In the genomic region with DNA sequence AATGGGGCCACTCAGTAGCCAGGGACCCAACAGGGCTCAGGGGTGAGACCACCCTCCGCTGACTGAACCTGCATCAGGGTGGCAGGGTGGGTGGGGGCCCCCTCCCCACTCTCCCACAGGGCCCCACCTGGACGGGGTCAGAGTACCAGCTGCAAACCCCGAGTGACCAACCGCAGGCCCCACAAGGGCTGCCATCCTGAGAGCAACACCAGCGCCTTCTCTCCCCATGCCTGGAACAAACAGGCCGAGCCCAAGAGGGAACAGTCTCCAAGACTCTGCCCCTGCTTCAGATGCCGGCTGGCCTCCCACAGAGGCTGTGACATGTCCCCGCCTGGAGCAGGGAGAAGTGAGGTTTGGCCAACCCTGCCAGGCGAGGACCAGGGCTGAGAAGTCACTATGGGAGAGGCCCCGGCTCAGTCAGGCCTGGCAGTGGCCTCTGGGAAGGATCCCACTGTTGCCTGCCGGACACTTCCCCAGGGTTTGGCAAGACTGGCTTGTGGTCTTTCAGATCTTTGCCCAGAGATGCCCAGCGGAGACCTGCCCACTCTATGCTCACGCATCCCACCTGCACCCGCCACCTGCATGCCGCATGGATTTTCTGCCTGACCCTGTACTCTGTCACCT, we compare ENCODE assay signal across 9 cellular contexts. TPM values are rescaled to one million over a fixed set of nuclear protein-coding genes. Genes with fewer than 3 reads are reported as not detected.
DNase-seq lines count a peak whose midpoint lies in the region; ATAC-seq and TF ChIP-seq lines count a peak whose summit lies in the region.
"Had no signal": no experiment of that assay in that cellular context is flagged by ENCODE, and none has a peak within 500 bp of the region (broad histone marks: within the 10 kb centered on the region; RNA-seq: fewer than 3 reads in every experiment).

No MANE protein-coding gene starts in this region.

- peaks cover 21% of the 10 kb centered on the region for H3K36me3 Mint-ChIP-seq in activated naive CD4-positive, alpha-beta T cell treated with anti-CD3 and anti-CD28 coated beads, Interleukin-2, amount 10 ng/mL, durations not matched to agents 7 days and 5 days

- H3K4me1 ChIP-seq in adipocyte (ENCODE audit: control insufficient read depth, insufficient read depth, low read length): peaks cover 78% of the 10 kb centered on the region
- peaks cover 23 to 82% (median 76%) of the 10 kb centered on the region in 4 donors for H3K4me1 ChIP-seq in tibial artery

- peaks cover 73% of the 10 kb centered on the region for H3K4me1 Mint-ChIP-seq in activated naive CD4-positive, alpha-beta T cell treated with anti-CD3 and anti-CD28 coated beads, Interleukin-2, amount 10 ng/mL, durations not matched to agents 7 days and 5 days

- H3K27me3 ChIP-seq in adipocyte (replicated peaks; ENCODE audit: control insufficient read depth, insufficient read depth, low read length): no peaks in the 10 kb centered on the region
- H3K27me3 ChIP-seq in tibial artery: no peaks in the 10 kb centered on the region

- no peak for DNase-seq in activated naive CD4-positive, alpha-beta T cell treated with anti-CD3 and anti-CD28 coated beads, Interleukin-2, amount 10 ng/mL, durations not matched to agents 7 days and 5 days
- DNase-seq in activated naive CD4-positive, alpha-beta T cell treated with Interleukin-2 at 50 U/mL for 16 hours: no peak
- DNase-seq in adipocyte (ENCODE audit: low read depth) (no peak), myocyte (ENCODE audit: low read depth) (peak; percentile 43), tibial artery (peak in 1 of 2 donors; percentile 64), AG08396 (ENCODE audit: low spot score) (no peak)

- CTCF ChIA-PET in activated naive CD4-positive, alpha-beta T cell treated with anti-CD3 and anti-CD28 coated beads, Interleukin-2, amount 10 ng/mL, durations not matched to agents 7 days and 5 days (lab: Charles Lee): interaction anchor here (0.8 to 1.6 kb wide), 5 partner anchors 20 to 67 kb away, joined by 3 to 6 read pairs (median 3); a partner anchor contains a TSS

- peak overlapping the region; percentile 97 for H3K27ac Mint-ChIP-seq in activated naive CD4-positive, alpha-beta T cell treated with anti-CD3 and anti-CD28 coated beads, Interleukin-2, amount 10 ng/mL, durations not matched to agents 7 days and 5 days

- peaks cover 16% of the 10 kb centered on the region for H3K36me3 ChIP-seq in adipocyte (ENCODE audit: control insufficient read depth, insufficient read depth, low read length, severe bottlenecking)
- H3K36me3 ChIP-seq in tibial artery: peaks cover 11 to 17% (median 16%) of the 10 kb centered on the region in 3 donors

- intact Hi-C loops in tibial artery (cut with DNase I; ENCODE audit: low total_unique reads): no loop called here

- H3K9me3 Mint-ChIP-seq in activated naive CD4-positive, alpha-beta T cell treated with anti-CD3 and anti-CD28 coated beads, Interleukin-2, amount 10 ng/mL, durations not matched to agents 7 days and 5 days: no peaks in the 10 kb centered on the region

- H3K4me3 Mint-ChIP-seq in activated naive CD4-positive, alpha-beta T cell treated with anti-CD3 and anti-CD28 coated beads, Interleukin-2, amount 10 ng/mL, durations not matched to agents 7 days and 5 days: peak overlapping the region; percentile 70

- no peak for TF ChIP-seq CTCF in tibial artery (IDR thresholded peaks at IDR 0.05)

- H3K4me3 ChIP-seq in adipocyte (ENCODE audit: low read length): no peak overlapping the region
- no peak overlapping the region for H3K4me3 ChIP-seq in tibial artery

- H3K27me3 Mint-ChIP-seq in activated naive CD4-positive, alpha-beta T cell treated with anti-CD3 and anti-CD28 coated beads, Interleukin-2, amount 10 ng/mL, durations not matched to agents 7 days and 5 days: no peaks in the 10 kb centered on the region

- H3K9me3 ChIP-seq in adipocyte (ENCODE audit: control insufficient read depth, low read length): no peaks in the 10 kb centered on the region
- no peaks in the 10 kb centered on the region for H3K9me3 ChIP-seq in tibial artery

- peak overlapping the region; percentile 73 for H3K9ac ChIP-seq in adipocyte (ENCODE audit: low read length)

- H3K27ac ChIP-seq in tibial artery: peak overlapping the region; percentile 4 to 97
- H3K27ac ChIP-seq: VCaP had no signal

- ATAC-seq in esophagus mucosa (no peak), GM19351 (IDR thresholded peaks at IDR 0.05; ENCODE audit: unreplicated experiment) (no peak)

RNA-seq across cellular contexts. Expression of a gene that starts 27.2 kb away (rescaled TPM):
- total RNA-seq in myocyte: 2.2 and 2.7 TPM in 2 replicates
- polyA plus RNA-seq in myocyte (2012): 12.6 TPM
- total RNA-seq in esophagus mucosa: 22.0 TPM

RNA-seq across cellular contexts. Expression of a gene that starts 29.8 kb away (rescaled TPM):
- total RNA-seq in myocyte: 179 and 258 TPM in 2 replicates
- 164 TPM for polyA plus RNA-seq in myocyte (2012)
- 114 TPM for total RNA-seq in esophagus mucosa

RNA-seq across cellular contexts. Expression of a gene that starts 31.9 kb away (rescaled TPM):
- total RNA-seq in myocyte (3.1 and 4.5 TPM in 2 replicates), esophagus mucosa (97.3 TPM)
- 3.7 TPM for polyA plus RNA-seq in myocyte (2012)

RNA-seq across cellular contexts. Expression of a gene that starts 31.9 kb away (rescaled TPM):
- 3.1 TPM in 2 replicates for total RNA-seq in myocyte
- 3.3 TPM for polyA plus RNA-seq in myocyte (2012)
- total RNA-seq in esophagus mucosa: 17.3 TPM

Comparison
In these comparisons a context has a peak if more than half of its experiments do, and no peak if none do; other contexts are left out.
1. RNA of a gene that starts 31.9 kb away (total RNA-seq): 97.3 TPM in esophagus mucosa (single experiment); 3.1 to 4.5 TPM in myocyte; every median in the first group is over 10 times any median in the second.